In genomic region chr2:191920502-191920901, GRCh38 we compare ENCODE assay signal across 32 cellular contexts.
"Had no signal": no experiment of that assay in that cellular context is flagged by ENCODE, and none has a peak within 500 bp of the region (broad histone marks: within the 10 kb centered on the region; RNA-seq: fewer than 3 reads in every experiment).

No MANE protein-coding gene starts in this region.

- H3K4me3 ChIP-seq: adrenal gland, ascending aorta, body of pancreas, breast epithelium, cardiac muscle cell had no signal

- FAIRE-seq: astrocyte, bronchial epithelial cell had no signal

- H3K27me3 ChIP-seq: adrenal gland, ascending aorta, body of pancreas, brain microvascular endothelial cell, breast epithelium, cardiac muscle cell had no signal

- H3K27ac ChIP-seq: adrenal gland, ascending aorta, body of pancreas, brain microvascular endothelial cell, breast epithelium, cardiac muscle cell had no signal

- H3K9me3 ChIP-seq: adrenal gland, ascending aorta, body of pancreas, breast epithelium had no signal

- H3K36me3 ChIP-seq: adrenal gland, ascending aorta, brain microvascular endothelial cell, breast epithelium, cardiac muscle cell had no signal

- DNase-seq: activated effector memory CD4-positive, alpha-beta T cell treated with anti-CD3 and anti-CD28 coated beads, Interleukin-2, amount 50 U/mL, for 16 hours; activated effector memory CD4-positive, alpha-beta T cell treated with Interleukin-2 at 50 U/mL for 16 hours; activated gamma-delta T cell; activated gamma-delta T cell treated with Interleukin-2 at 50 U/mL for 16 hours; activated naive CD4-positive, alpha-beta T cell; activated naive CD4-positive, alpha-beta T cell treated with anti-CD3 and anti-CD28 coated beads for 36 hours; activated naive CD4-positive, alpha-beta T cell treated with anti-CD3 and anti-CD28 coated beads, Interleukin-2, amount 10 ng/mL, durations not matched to agents 7 days and 5 days; activated naive CD4-positive, alpha-beta T cell treated with anti-CD3 and anti-CD28 coated beads, Interleukin-2, amount 50 U/mL, for 16 hours; activated naive CD4-positive, alpha-beta T cell treated with Interleukin-2 at 50 U/mL for 16 hours; activated naive CD8-positive, alpha-beta T cell treated with anti-CD3 and anti-CD28 coated beads for 36 hours; activated naive CD8-positive, alpha-beta T cell treated with anti-CD3 and anti-CD28 coated beads, Interleukin-2, amount 10 ng/mL, durations not matched to agents 7 days and 5 days; activated naive CD8-positive, alpha-beta T cell treated with anti-CD3 and anti-CD28 coated beads, Interleukin-2, amount 50 U/mL, for 24 hours; activated T-cell treated with anti-CD3 and anti-CD28 coated beads, Interleukin-2, amount 50 U/mL, for 1 hour; activated T-cell treated with anti-CD3 and anti-CD28 coated beads, Interleukin-2, amount 50 U/mL, for 24 hours; activated T-cell treated with anti-CD3 and anti-CD28 coated beads, Interleukin-2, amount 50 U/mL, for 4 hours; activated T-cell treated with anti-CD3 and anti-CD28 coated beads, Interleukin-2, amount 50 U/mL, for 48 hours; activated T-cell treated with anti-CD3 and anti-CD28 coated beads, Interleukin-2, amount 50 U/mL, for 72 hours; adrenal gland; amniotic stem cell; amygdala; anterior cingulate cortex; aorta; body of pancreas; brain microvascular endothelial cell; caudate nucleus; central memory CD4-positive, alpha-beta T cell; cerebellar nuclear complex had no signal
